1 cellular context compared by ENCODE assay signal in genomic region chr2:219207884-219208740, GRCh38.
A peak's percentile ranks its signal among the peaks of the same experiment; 100 is the strongest.
TF ChIP-seq lines count a peak whose summit lies in the region.

No MANE protein-coding gene starts in this region.

TF ChIP-seq in K562, 482 proteins besides CTCF, POLR2A, EP300 and RAD21:
- peak; percentile 81 for TF ChIP-seq NFIC (IDR thresholded peaks at IDR 0.05)
- TF ChIP-seq BRF1 (IDR thresholded peaks at IDR 0.05; ENCODE audit: borderline replicate concordance, extremely low read depth, insufficient read length): no peak
- no peak for TF ChIP-seq HLTF (IDR thresholded peaks at IDR 0.05)
- no peak for TF ChIP-seq POLR3A (IDR thresholded peaks at IDR 0.05; ENCODE audit: borderline replicate concordance, extremely low read depth, insufficient read depth, insufficient read length)
- no peak for TF ChIP-seq EWSR1 (IDR thresholded peaks at IDR 0.05; ENCODE audit: borderline replicate concordance, low read depth, partially characterized antibody)
- TF ChIP-seq ESRRA (IDR thresholded peaks at IDR 0.05; ENCODE audit: borderline replicate concordance, low read depth): no peak
- no peak for TF ChIP-seq USF2 (CRISPR knock-in tag; IDR thresholded peaks at IDR 0.05)
- TF ChIP-seq TFAP4 (CRISPR knock-in tag; IDR thresholded peaks at IDR 0.05; ENCODE audit: borderline replicate concordance): 0 out of 2 replicates have a peak, but pooled peaks have one; percentile 4
- no peak for TF ChIP-seq SIX5 (IDR thresholded peaks at IDR 0.05; ENCODE audit: borderline replicate concordance in 1 of 2, insufficient read depth in 1 of 2, low read depth in 1 of 2, low read length in 2 of 2)
- no peak for TF ChIP-seq TFE3 (CRISPR knock-in tag; IDR thresholded peaks at IDR 0.05)
- peak; percentile 87 for TF ChIP-seq PRDM10 (IDR thresholded peaks at IDR 0.05; ENCODE audit: partially characterized antibody)
TF ChIP-seq in K562: peak in this region for 3.
